1 cellular context compared by ENCODE assay signal in the genomic region with DNA sequence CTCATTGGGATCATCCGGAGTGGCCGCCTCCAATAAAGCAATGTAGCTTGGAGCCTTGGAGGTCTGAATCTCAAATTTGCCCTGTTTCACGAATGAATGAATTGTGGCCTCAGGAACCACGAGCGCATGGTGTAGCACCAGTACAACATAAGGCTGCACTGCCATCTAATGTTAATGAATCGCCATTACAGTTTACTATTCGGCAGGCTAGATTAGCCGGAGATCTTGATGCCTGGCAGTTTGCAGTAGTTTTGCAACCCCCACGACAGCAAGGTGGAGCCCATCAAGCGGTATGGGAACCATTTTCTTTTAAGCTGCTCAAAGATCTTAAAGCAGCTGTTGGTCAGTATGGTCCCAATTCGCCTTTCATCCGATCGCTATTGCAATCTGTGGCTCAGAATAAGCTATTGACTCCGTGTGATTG.
TF ChIP-seq lines count a peak whose summit lies in the region.

No MANE protein-coding gene starts in this region.

TF ChIP-seq in A549, 52 proteins besides CTCF, POLR2A, EP300 and RAD21 (continued from another document):
- TF ChIP-seq, protein P1, sequence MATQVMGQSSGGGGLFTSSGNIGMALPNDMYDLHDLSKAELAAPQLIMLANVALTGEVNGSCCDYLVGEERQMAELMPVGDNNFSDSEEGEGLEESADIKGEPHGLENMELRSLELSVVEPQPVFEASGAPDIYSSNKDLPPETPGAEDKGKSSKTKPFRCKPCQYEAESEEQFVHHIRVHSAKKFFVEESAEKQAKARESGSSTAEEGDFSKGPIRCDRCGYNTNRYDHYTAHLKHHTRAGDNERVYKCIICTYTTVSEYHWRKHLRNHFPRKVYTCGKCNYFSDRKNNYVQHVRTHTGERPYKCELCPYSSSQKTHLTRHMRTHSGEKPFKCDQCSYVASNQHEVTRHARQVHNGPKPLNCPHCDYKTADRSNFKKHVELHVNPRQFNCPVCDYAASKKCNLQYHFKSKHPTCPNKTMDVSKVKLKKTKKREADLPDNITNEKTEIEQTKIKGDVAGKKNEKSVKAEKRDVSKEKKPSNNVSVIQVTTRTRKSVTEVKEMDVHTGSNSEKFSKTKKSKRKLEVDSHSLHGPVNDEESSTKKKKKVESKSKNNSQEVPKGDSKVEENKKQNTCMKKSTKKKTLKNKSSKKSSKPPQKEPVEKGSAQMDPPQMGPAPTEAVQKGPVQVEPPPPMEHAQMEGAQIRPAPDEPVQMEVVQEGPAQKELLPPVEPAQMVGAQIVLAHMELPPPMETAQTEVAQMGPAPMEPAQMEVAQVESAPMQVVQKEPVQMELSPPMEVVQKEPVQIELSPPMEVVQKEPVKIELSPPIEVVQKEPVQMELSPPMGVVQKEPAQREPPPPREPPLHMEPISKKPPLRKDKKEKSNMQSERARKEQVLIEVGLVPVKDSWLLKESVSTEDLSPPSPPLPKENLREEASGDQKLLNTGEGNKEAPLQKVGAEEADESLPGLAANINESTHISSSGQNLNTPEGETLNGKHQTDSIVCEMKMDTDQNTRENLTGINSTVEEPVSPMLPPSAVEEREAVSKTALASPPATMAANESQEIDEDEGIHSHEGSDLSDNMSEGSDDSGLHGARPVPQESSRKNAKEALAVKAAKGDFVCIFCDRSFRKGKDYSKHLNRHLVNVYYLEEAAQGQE (IDR thresholded peaks at IDR 0.05), result no peak
- TF ChIP-seq CHD2 (IDR thresholded peaks at IDR 0.05; ENCODE audit: low read length, partially characterized antibody) (no peak), ZNF302 (CRISPR knock-in tag; IDR thresholded peaks at IDR 0.05) (no peak), FOXS1 (CRISPR knock-in tag; IDR thresholded peaks at IDR 0.05) (no peak), FOSB (CRISPR knock-in tag; IDR thresholded peaks at IDR 0.05) (no peak), CEBPB (IDR thresholded peaks at IDR 0.05) (peak in 1 of 2 experiments; percentile 72; a peak in 1 of 4 replicates), ESRRA (IDR thresholded peaks at IDR 0.05; ENCODE audit: borderline replicate concordance, low read length) (no peak), FOSL2 (IDR thresholded peaks at IDR 0.05) (no peak), FOSL2 (CRISPR knock-in tag; IDR thresholded peaks at IDR 0.05) (no peak), MYC (IDR thresholded peaks at IDR 0.05; ENCODE audit: borderline replicate concordance, low read length) (peak; percentile 75; the same call in 1 of the 2 replicates), BHLHE40 (IDR thresholded peaks at IDR 0.05; ENCODE audit: low read depth, low read length) (no peak), TFCP2L1 (CRISPR knock-in tag; IDR thresholded peaks at IDR 0.05) (no peak), RFX5 (IDR thresholded peaks at IDR 0.05) (no peak)
- TF ChIP-seq, protein P2, sequence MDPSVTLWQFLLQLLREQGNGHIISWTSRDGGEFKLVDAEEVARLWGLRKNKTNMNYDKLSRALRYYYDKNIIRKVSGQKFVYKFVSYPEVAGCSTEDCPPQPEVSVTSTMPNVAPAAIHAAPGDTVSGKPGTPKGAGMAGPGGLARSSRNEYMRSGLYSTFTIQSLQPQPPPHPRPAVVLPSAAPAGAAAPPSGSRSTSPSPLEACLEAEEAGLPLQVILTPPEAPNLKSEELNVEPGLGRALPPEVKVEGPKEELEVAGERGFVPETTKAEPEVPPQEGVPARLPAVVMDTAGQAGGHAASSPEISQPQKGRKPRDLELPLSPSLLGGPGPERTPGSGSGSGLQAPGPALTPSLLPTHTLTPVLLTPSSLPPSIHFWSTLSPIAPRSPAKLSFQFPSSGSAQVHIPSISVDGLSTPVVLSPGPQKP (IDR thresholded peaks at IDR 0.05; ENCODE audit: low read depth, low read length), result no peak
- TF ChIP-seq, protein P3, sequence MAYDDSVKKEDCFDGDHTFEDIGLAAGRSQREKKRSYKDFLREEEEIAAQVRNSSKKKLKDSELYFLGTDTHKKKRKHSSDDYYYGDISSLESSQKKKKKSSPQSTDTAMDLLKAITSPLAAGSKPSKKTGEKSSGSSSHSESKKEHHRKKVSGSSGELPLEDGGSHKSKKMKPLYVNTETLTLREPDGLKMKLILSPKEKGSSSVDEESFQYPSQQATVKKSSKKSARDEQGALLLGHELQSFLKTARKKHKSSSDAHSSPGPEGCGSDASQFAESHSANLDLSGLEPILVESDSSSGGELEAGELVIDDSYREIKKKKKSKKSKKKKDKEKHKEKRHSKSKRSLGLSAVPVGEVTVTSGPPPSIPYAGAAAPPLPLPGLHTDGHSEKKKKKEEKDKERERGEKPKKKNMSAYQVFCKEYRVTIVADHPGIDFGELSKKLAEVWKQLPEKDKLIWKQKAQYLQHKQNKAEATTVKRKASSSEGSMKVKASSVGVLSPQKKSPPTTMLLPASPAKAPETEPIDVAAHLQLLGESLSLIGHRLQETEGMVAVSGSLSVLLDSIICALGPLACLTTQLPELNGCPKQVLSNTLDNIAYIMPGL (CRISPR knock-in tag; IDR thresholded peaks at IDR 0.05; ENCODE audit: borderline replicate concordance), result no peak
